ENCODE assay signal across 8 cellular contexts in the genomic region with DNA sequence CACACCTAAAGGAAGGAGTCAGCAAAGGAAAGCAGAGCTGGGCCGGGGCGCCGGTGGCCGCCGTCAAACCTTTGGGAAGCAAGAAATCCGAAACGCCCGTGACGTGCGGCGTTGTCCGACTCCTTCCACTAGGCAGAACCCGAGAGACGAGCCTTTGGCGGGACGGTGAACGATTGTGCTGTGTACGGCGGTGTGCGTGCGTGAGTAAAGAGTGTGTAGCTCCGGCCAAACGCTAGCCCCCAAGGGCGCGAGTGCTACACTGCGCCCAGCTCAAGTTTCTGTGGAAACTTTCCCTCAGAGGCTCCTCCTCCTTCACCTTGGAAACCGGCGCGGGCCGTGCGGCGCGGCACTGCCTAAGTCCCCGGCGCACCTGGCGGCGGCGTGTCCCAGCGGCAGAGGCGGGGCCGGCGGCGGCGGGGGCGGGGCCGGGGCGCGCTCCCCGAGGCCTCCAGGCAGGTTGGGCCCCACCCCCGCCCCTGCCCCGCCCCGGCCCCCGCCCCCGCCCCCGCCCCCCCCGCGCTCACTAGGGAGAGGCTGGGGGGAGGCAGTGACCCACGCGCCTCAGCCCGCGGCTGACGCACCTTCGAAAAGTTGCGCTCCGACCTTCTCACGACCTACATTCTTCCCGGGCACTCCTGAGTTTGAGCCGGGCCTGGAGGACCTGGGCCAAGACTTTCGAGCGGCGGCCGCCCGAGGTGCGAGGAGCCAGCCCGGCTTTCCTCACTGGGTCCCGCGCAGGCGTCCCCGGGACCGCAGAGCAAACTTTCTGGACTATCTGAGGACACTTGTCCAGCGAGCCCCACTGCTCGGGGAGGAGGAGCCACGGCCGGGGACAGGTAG. TPM values are rescaled to one million over a fixed set of nuclear protein-coding genes. Genes with fewer than 3 reads are reported as not detected.
DNase-seq lines count a peak whose midpoint lies in the region; ATAC-seq lines count a peak whose summit lies in the region.

A gene (plus strand): TSS at position 547 of the 840 bp plus-strand sequence. CDS start 157,084 bp downstream, outside the sequence.

- no peak within 1 kb of the TSS for H3K27ac ChIP-seq in CD4-positive, CD25-positive, alpha-beta regulatory T cell (ENCODE audit: insufficient read depth, low read length, poor library complexity, severe bottlenecking)

- H3K9me3 ChIP-seq in CD4-positive, CD25-positive, alpha-beta regulatory T cell (ENCODE audit: control insufficient read depth in 2 of 2, low read length in 2 of 2), result no peaks in the 10 kb centered on the region

- no peaks in the 10 kb centered on the region for H3K36me3 ChIP-seq in CD4-positive, CD25-positive, alpha-beta regulatory T cell (ENCODE audit: control insufficient read depth, insufficient read depth, low read length)

- H3K27me3 ChIP-seq in CD4-positive, CD25-positive, alpha-beta regulatory T cell (ENCODE audit: control insufficient read depth, insufficient read depth, low read length), result peaks cover 21% of the 10 kb centered on the region

- H3K4me1 Mint-ChIP-seq in CD4-positive, CD25-positive, alpha-beta regulatory T cell, result peaks cover 4 to 30% (median 7%) of the 10 kb centered on the region in 4 donors
- peaks cover 22% of the 10 kb centered on the region in 2 donors for H3K4me1 Mint-ChIP-seq in natural killer cell treated with Interleukin-12 subunit alpha and Interleukin-12 subunit beta and Interleukin-15 and Interleukin-18, amount 100 ng/mL, for 72 hours (ENCODE audit: low read depth in 2 of 2)

- peak; percentile 75 to 77 (median 75) for DNase-seq in CD4-positive, CD25-positive, alpha-beta regulatory T cell
- DNase-seq in NOMO-1 (lab: John Stamatoyannopoulos, UW; ENCODE audit: unreplicated experiment in 2 of 2), result peak; percentile 49 to 56
- peak; percentile 74 to 81 for DNase-seq in activated T-cell treated with anti-CD3 and anti-CD28 coated beads, Interleukin-2, amount 50 U/mL, for 48 hours
- DNase-seq in fibroblast of gingiva (ENCODE audit: low read depth), result peak; percentile 44
- DNase-seq in natural killer cell treated with Interleukin-12 subunit alpha and Interleukin-12 subunit beta and Interleukin-15 and Interleukin-18, amount 100 ng/mL, for 72 hours (ENCODE audit: low spot score), result no peak
- peak; percentile 78 for DNase-seq in stimulated activated naive CD8-positive, alpha-beta T cell treated with anti-CD3 and anti-CD28 coated beads, Interleukin-15, Interleukin-2, amounts not matched to agents 100 U/mL and 50 U/mL, for 24 hours

- peaks cover 38% of the 10 kb centered on the region for H3K27me3 Mint-ChIP-seq in CD4-positive, CD25-positive, alpha-beta regulatory T cell
- peaks cover 33 to 60% of the 10 kb centered on the region in 2 donors for H3K27me3 Mint-ChIP-seq in natural killer cell treated with Interleukin-12 subunit alpha and Interleukin-12 subunit beta and Interleukin-15 and Interleukin-18, amount 100 ng/mL, for 72 hours

- peaks cover 0 to 4% (median 0%) of the 10 kb centered on the region in 7 donors for H3K9me3 Mint-ChIP-seq in CD4-positive, CD25-positive, alpha-beta regulatory T cell
- H3K9me3 Mint-ChIP-seq in natural killer cell treated with Interleukin-12 subunit alpha and Interleukin-12 subunit beta and Interleukin-15 and Interleukin-18, amount 100 ng/mL, for 72 hours, result no peaks in the 10 kb centered on the region

- H3K4me3 ChIP-seq in CD4-positive, CD25-positive, alpha-beta regulatory T cell (ENCODE audit: low read depth, low read length), result peak within 1 kb of the TSS; percentile 62

- H3K36me3 Mint-ChIP-seq in CD4-positive, CD25-positive, alpha-beta regulatory T cell, result no peaks in the 10 kb centered on the region
- no peaks in the 10 kb centered on the region for H3K36me3 Mint-ChIP-seq in natural killer cell treated with Interleukin-12 subunit alpha and Interleukin-12 subunit beta and Interleukin-15 and Interleukin-18, amount 100 ng/mL, for 72 hours

- peaks cover 16% of the 10 kb centered on the region for H3K4me1 ChIP-seq in CD4-positive, CD25-positive, alpha-beta regulatory T cell (ENCODE audit: control insufficient read depth, insufficient read depth, low read length, poor library complexity, severe bottlenecking)

- ATAC-seq in CD4-positive, CD25-positive, alpha-beta regulatory T cell (ENCODE audit: low read depth in 2 of 2), result peak; percentile 88 to 92
- ATAC-seq in GM19328 (IDR thresholded peaks at IDR 0.05; ENCODE audit: unreplicated experiment) (peak; percentile 66), HG03442 (IDR thresholded peaks at IDR 0.05; ENCODE audit: unreplicated experiment) (peak; percentile 84)
- peak; percentile 63 to 81 for ATAC-seq in natural killer cell treated with Interleukin-12 subunit alpha and Interleukin-12 subunit beta and Interleukin-15 and Interleukin-18, amount 100 ng/mL, for 72 hours
- ATAC-seq in stimulated activated naive CD8-positive, alpha-beta T cell treated with anti-CD3 and anti-CD28 coated beads, Interleukin-15, Interleukin-2, amounts not matched to agents 100 U/mL and 50 U/mL, for 24 hours, result peak; percentile 90

- H3K4me3 Mint-ChIP-seq in CD4-positive, CD25-positive, alpha-beta regulatory T cell, result peak within 1 kb of the TSS; percentile 77 to 91 (median 88)
- peak within 1 kb of the TSS; percentile 71 for H3K4me3 Mint-ChIP-seq in natural killer cell treated with Interleukin-12 subunit alpha and Interleukin-12 subunit beta and Interleukin-15 and Interleukin-18, amount 100 ng/mL, for 72 hours

- H3K27ac Mint-ChIP-seq in CD4-positive, CD25-positive, alpha-beta regulatory T cell, result peak within 1 kb of the TSS; percentile 26 to 84 (median 83)
- no peak within 1 kb of the TSS for H3K27ac Mint-ChIP-seq in natural killer cell treated with Interleukin-12 subunit alpha and Interleukin-12 subunit beta and Interleukin-15 and Interleukin-18, amount 100 ng/mL, for 72 hours

RNA-seq across cellular contexts. Expression of the gene that starts here (rescaled TPM):
- 0.39 TPM for total RNA-seq in CD4-positive, CD25-positive, alpha-beta regulatory T cell
- polyA plus RNA-seq in CD4-positive, CD25-positive, alpha-beta regulatory T cell, result under 1 TPM in 2 of 4 donors, not detected in 2; 0.10 to 0.43 TPM
- under 1 TPM; 0.12 to 0.39 TPM for total RNA-seq in natural killer cell treated with Interleukin-12 subunit alpha and Interleukin-12 subunit beta and Interleukin-15 and Interleukin-18, amount 100 ng/mL, for 72 hours

Comparison
In these comparisons a context has a peak if more than half of its experiments do, and no peak if none do; other contexts are left out.
1. Peak in DNase-seq, ATAC-seq and H3K4me3 ChIP-seq in CD4-positive, CD25-positive, alpha-beta regulatory T cell; RNA of the gene not detected or under 1 TPM.
2. Peak in ATAC-seq in natural killer cell treated with Interleukin-12 subunit alpha and Interleukin-12 subunit beta and Interleukin-15 and Interleukin-18, amount 100 ng/mL, for 72 hours; RNA of the gene not detected or under 1 TPM.
3. H3K27ac Mint-ChIP-seq: peak in CD4-positive, CD25-positive, alpha-beta regulatory T cell (3 of 3); none in natural killer cell treated with Interleukin-12 subunit alpha and Interleukin-12 subunit beta and Interleukin-15 and Interleukin-18, amount 100 ng/mL, for 72 hours (0 of 2).
4. Peak in every context shown above with its lines, with median percentiles within 50 percentile points of each other: ATAC-seq.